Comparison of ENCODE assay signal across 8 cellular contexts in genomic region chr19:7829162-7829520, GRCh38. TPM values are rescaled to one million over a fixed set of nuclear protein-coding genes. Genes with fewer than 3 reads are reported as not detected.
A peak's percentile ranks its signal among the peaks of the same experiment; 100 is the strongest.
DNase-seq lines count a peak whose midpoint lies in the region; ATAC-seq and TF ChIP-seq lines count a peak whose summit lies in the region.

No MANE protein-coding gene starts in this region.

- H3K36me3 Mint-ChIP-seq in activated CD4-positive, alpha-beta T cell treated with anti-CD3 and anti-CD28 coated beads, Interleukin-2, amount 10 ng/mL, durations not matched to agents 7 days and 5 days (ENCODE audit: low read depth) = no peaks in the 10 kb centered on the region
- H3K36me3 Mint-ChIP-seq in activated naive CD8-positive, alpha-beta T cell treated with anti-CD3 and anti-CD28 coated beads for 36 hours = no peaks in the 10 kb centered on the region

- H3K4me1 ChIP-seq in thoracic aorta (ENCODE audit: control insufficient read depth in 1 of 2, low read depth in 2 of 2) = peaks cover 3 to 22% of the 10 kb centered on the region in 2 donors

- H3K4me3 ChIP-seq in kidney epithelial cell (ENCODE audit: low read depth, low read length) (peak overlapping the region; percentile 34), thoracic aorta (peak overlapping the region; percentile 84)

- H3K9me3 Mint-ChIP-seq in activated CD4-positive, alpha-beta T cell treated with anti-CD3 and anti-CD28 coated beads, Interleukin-2, amount 10 ng/mL, durations not matched to agents 7 days and 5 days = no peaks in the 10 kb centered on the region
- H3K9me3 Mint-ChIP-seq in activated naive CD8-positive, alpha-beta T cell treated with anti-CD3 and anti-CD28 coated beads for 36 hours = no peaks in the 10 kb centered on the region

- peak overlapping the region; percentile 78 for H3K4me3 Mint-ChIP-seq in activated CD4-positive, alpha-beta T cell treated with anti-CD3 and anti-CD28 coated beads, Interleukin-2, amount 10 ng/mL, durations not matched to agents 7 days and 5 days
- H3K4me3 Mint-ChIP-seq in activated naive CD8-positive, alpha-beta T cell treated with anti-CD3 and anti-CD28 coated beads for 36 hours = peak overlapping the region; percentile 86

- H3K9me3 ChIP-seq in thoracic aorta = no peaks in the 10 kb centered on the region

- H3K27me3 ChIP-seq in kidney epithelial cell (ENCODE audit: control insufficient read depth, insufficient read depth, low read length) = peaks cover 2% of the 10 kb centered on the region
- H3K27me3 ChIP-seq in thoracic aorta (replicated peaks; ENCODE audit: insufficient read depth) = no peaks in the 10 kb centered on the region

- CTCF ChIA-PET in activated CD4-positive, alpha-beta T cell treated with anti-CD3 and anti-CD28 coated beads, Interleukin-2, amount 10 ng/mL, durations not matched to agents 7 days and 5 days (lab: Charles Lee) = no interaction called here

- H3K27me3 Mint-ChIP-seq in activated CD4-positive, alpha-beta T cell treated with anti-CD3 and anti-CD28 coated beads, Interleukin-2, amount 10 ng/mL, durations not matched to agents 7 days and 5 days = peaks cover 3% of the 10 kb centered on the region
- H3K27me3 Mint-ChIP-seq in activated naive CD8-positive, alpha-beta T cell treated with anti-CD3 and anti-CD28 coated beads for 36 hours = peaks cover 10% of the 10 kb centered on the region

- no peak overlapping the region for H3K27ac ChIP-seq in thoracic aorta

- POLR2A ChIA-PET in activated CD4-positive, alpha-beta T cell treated with anti-CD3 and anti-CD28 coated beads, Interleukin-2, amount 10 ng/mL, durations not matched to agents 7 days and 5 days (lab: Charles Lee) = no interaction called here

- no peak for ATAC-seq in thoracic aorta (ENCODE audit: insufficient number of reproducible peaks, low FRiP score, low read depth)
- ATAC-seq in GM21576 (IDR thresholded peaks at IDR 0.05; ENCODE audit: unreplicated experiment) = no peak

- TF ChIP-seq CTCF in kidney epithelial cell (IDR thresholded peaks at IDR 0.05; ENCODE audit: insufficient read depth, low read length, poor library complexity, severe bottlenecking) (no peak), thoracic aorta (IDR thresholded peaks at IDR 0.05) (no peak)

- H3K4me1 Mint-ChIP-seq in activated CD4-positive, alpha-beta T cell treated with anti-CD3 and anti-CD28 coated beads, Interleukin-2, amount 10 ng/mL, durations not matched to agents 7 days and 5 days = peaks cover 21% of the 10 kb centered on the region
- peaks cover 13% of the 10 kb centered on the region for H3K4me1 Mint-ChIP-seq in activated naive CD8-positive, alpha-beta T cell treated with anti-CD3 and anti-CD28 coated beads for 36 hours

- H3K36me3 ChIP-seq in kidney epithelial cell (ENCODE audit: control insufficient read depth, insufficient read depth, low read length) = no peaks in the 10 kb centered on the region
- no peaks in the 10 kb centered on the region for H3K36me3 ChIP-seq in thoracic aorta

- H3K27ac Mint-ChIP-seq in activated CD4-positive, alpha-beta T cell treated with anti-CD3 and anti-CD28 coated beads, Interleukin-2, amount 10 ng/mL, durations not matched to agents 7 days and 5 days = peak overlapping the region; percentile 96
- H3K27ac Mint-ChIP-seq in activated naive CD8-positive, alpha-beta T cell treated with anti-CD3 and anti-CD28 coated beads for 36 hours = peak overlapping the region; percentile 84

- DNase-seq in activated CD4-positive, alpha-beta T cell treated with anti-CD3 and anti-CD28 coated beads, Interleukin-2, amount 10 ng/mL, durations not matched to agents 7 days and 5 days = no peak
- DNase-seq in activated CD4-positive, alpha-beta T cell treated with anti-CD3 and anti-CD28 coated beads, Interleukin-2, amount 50 U/mL, for 4 hours = no peak
- no peak for DNase-seq in activated naive CD8-positive, alpha-beta T cell treated with anti-CD3 and anti-CD28 coated beads for 36 hours
- DNase-seq in kidney epithelial cell (ENCODE audit: low read depth) (no peak), thoracic aorta (ENCODE audit: low spot score) (no peak), NCI-H2171 treated with DMSO at 0.1 percent for 48 hours (lab: John Stamatoyannopoulos, UW) (no peak), NCI-H524 treated with DMSO at 0.1 percent for 48 hours (lab: John Stamatoyannopoulos, UW) (no peak)

RNA-seq across cellular contexts. Expression of gene EVI5L, which starts 0.9 kb away (rescaled TPM):
- total RNA-seq in activated CD4-positive, alpha-beta T cell treated with anti-CD3 and anti-CD28 coated beads, Interleukin-2, amount 10 ng/mL, durations not matched to agents 7 days and 5 days = 10 to 100 TPM in 1 of 2 experiments, 1 to 10 TPM in 1; 9.7 to 11.2 TPM
- total RNA-seq in activated naive CD8-positive, alpha-beta T cell treated with anti-CD3 and anti-CD28 coated beads for 36 hours = 1 to 10 TPM; 4.8 TPM
- 9.9 and 16.4 TPM in 2 replicates for total RNA-seq in kidney epithelial cell
- total RNA-seq in thoracic aorta = 10 to 100 TPM; 12.1 to 16.8 TPM

RNA-seq across cellular contexts. Expression of gene PRR36, which starts 45.0 kb away (rescaled TPM):
- total RNA-seq in activated CD4-positive, alpha-beta T cell treated with anti-CD3 and anti-CD28 coated beads, Interleukin-2, amount 10 ng/mL, durations not matched to agents 7 days and 5 days = under 1 TPM; 0.10 to 0.15 TPM
- under 1 TPM in 1 of 2 experiments, not detected in 1; 0.10 TPM for total RNA-seq in activated naive CD8-positive, alpha-beta T cell treated with anti-CD3 and anti-CD28 coated beads for 36 hours
- total RNA-seq in kidney epithelial cell (1.0 and 1.2 TPM in 2 replicates), thoracic aorta (not detected)

RNA-seq across cellular contexts. Expression of gene LRRC8E, which starts 59.2 kb away (rescaled TPM):
- total RNA-seq in activated CD4-positive, alpha-beta T cell treated with anti-CD3 and anti-CD28 coated beads, Interleukin-2, amount 10 ng/mL, durations not matched to agents 7 days and 5 days = not detected
- not detected for total RNA-seq in activated naive CD8-positive, alpha-beta T cell treated with anti-CD3 and anti-CD28 coated beads for 36 hours
- total RNA-seq in kidney epithelial cell (11.6 and 15.1 TPM in 2 replicates), thoracic aorta (under 1 TPM in 1 of 2 donors, not detected in 1; 0.14 TPM)

Comparison
In these comparisons a context has a peak if more than half of its experiments do, and no peak if none do; other contexts are left out.
1. RNA of gene LRRC8E, which starts 59.2 kb away (total RNA-seq): 11.6 to 15.1 TPM in kidney epithelial cell; 0.14 TPM in thoracic aorta, not detected in activated naive CD8-positive, alpha-beta T cell treated with anti-CD3 and anti-CD28 coated beads for 36 hours and not detected in activated CD4-positive, alpha-beta T cell treated with anti-CD3 and anti-CD28 coated beads, Interleukin-2, amount 10 ng/mL, durations not matched to agents 7 days and 5 days; every median in the first group is over 10 times any median in the second.